Comparison of ENCODE assay signal across 9 cellular contexts in the genomic region with DNA sequence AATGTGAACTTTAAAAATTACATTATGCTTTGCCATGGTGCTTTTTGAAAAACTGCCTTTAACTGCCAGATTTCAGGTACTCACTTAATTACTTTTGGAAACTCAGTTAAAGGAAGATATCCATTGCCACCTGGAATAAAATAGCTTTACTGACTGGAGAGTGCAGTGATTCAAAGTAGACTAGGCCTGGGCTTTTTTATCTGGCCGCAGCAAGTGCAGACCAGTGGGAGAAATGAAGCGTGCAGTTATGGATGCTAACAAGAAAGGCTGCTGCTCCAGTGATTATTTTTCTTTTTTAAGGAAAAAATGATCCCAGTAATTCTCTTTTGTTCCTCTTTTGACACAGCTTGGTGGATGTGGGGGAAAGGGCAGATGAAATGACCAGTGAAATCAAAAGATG. TPM values are rescaled to one million over a fixed set of nuclear protein-coding genes. Genes with fewer than 3 reads are reported as not detected.
DNase-seq lines count a peak whose midpoint lies in the region; ATAC-seq and TF ChIP-seq lines count a peak whose summit lies in the region.
"Had no signal": no experiment of that assay in that cellular context is flagged by ENCODE, and none has a peak within 500 bp of the region (broad histone marks: within the 10 kb centered on the region; RNA-seq: fewer than 3 reads in every experiment).

No MANE protein-coding gene starts in this region.

- H4K20me1 ChIP-seq in BLaER1 (peaks cover 52% of the 10 kb centered on the region), neural cell (ENCODE audit: insufficient read depth) (no peaks in the 10 kb centered on the region)

- H3K36me3 ChIP-seq in BLaER1 (no peaks in the 10 kb centered on the region), neural cell (ENCODE audit: insufficient read depth, low read length) (peaks cover 13% of the 10 kb centered on the region)

- TF ChIP-seq CTCF in neural cell (IDR thresholded peaks at IDR 0.05; ENCODE audit: poor library complexity, severe bottlenecking), result no peak

- H3K4me3 ChIP-seq in BLaER1 (peak overlapping the region; percentile 83), neural cell (ENCODE audit: low read length) (peak overlapping the region; percentile 92)

- no peaks in the 10 kb centered on the region for H3K27me3 Mint-ChIP-seq in effector memory CD8-positive, alpha-beta T cell

- H2AFZ ChIP-seq in neural cell (ENCODE audit: low read depth, low read length), result no peak overlapping the region

- H3F3A ChIP-seq in neural cell (ENCODE audit: insufficient read depth, low read length, poor library complexity, severe bottlenecking), result no peaks in the 10 kb centered on the region

- no peak for TF ChIP-seq EP300 in neural cell (conservative IDR thresholded peaks at IDR 0.05; ENCODE audit: poor library complexity, severe bottlenecking)

- no peaks in the 10 kb centered on the region for H3K9me3 Mint-ChIP-seq in effector memory CD8-positive, alpha-beta T cell

- H3K27ac Mint-ChIP-seq in effector memory CD8-positive, alpha-beta T cell, result peak overlapping the region; percentile 85 to 94

- H3K4me2 ChIP-seq in BLaER1, result peak overlapping the region; percentile 88
- peak overlapping the region; percentile 92 for H3K4me2 ChIP-seq in neural cell (ENCODE audit: low read length)

- H3K9me2 ChIP-seq in neural cell (ENCODE audit: insufficient read depth, low read length), result no peaks in the 10 kb centered on the region

- DNase-seq in NCI-H69 (lab: John Stamatoyannopoulos, UW), result peak; percentile 25
- no peak for DNase-seq in effector memory CD8-positive, alpha-beta T cell
- DNase-seq in A172 (ENCODE audit: low spot score), result no peak
- no peak for DNase-seq in iPS-NIHi11 (ENCODE audit: low spot score)
- DNase-seq in DMS153 (lab: John Stamatoyannopoulos, UW), result no peak
- DNase-seq: NCI-H748 treated with DMSO at 0.1 percent for 48 hours had no signal

- peaks cover 68% of the 10 kb centered on the region for H3K4me1 ChIP-seq in BLaER1

- no peaks in the 10 kb centered on the region for H3K9me3 ChIP-seq in BLaER1
- no peaks in the 10 kb centered on the region for H3K9me3 ChIP-seq in neural cell (ENCODE audit: low read length)

- H3K79me2 ChIP-seq in neural cell (replicated peaks; ENCODE audit: insufficient read depth, low read length), result peaks cover 55% of the 10 kb centered on the region

- H3K36me3 Mint-ChIP-seq in effector memory CD8-positive, alpha-beta T cell (ENCODE audit: insufficient read depth), result peaks cover 13% of the 10 kb centered on the region

- ATAC-seq in effector memory CD8-positive, alpha-beta T cell (replicated peaks), result no peak
- ATAC-seq in GM18861 (IDR thresholded peaks at IDR 0.05; ENCODE audit: unreplicated experiment), result no peak

- H3K27me3 ChIP-seq in BLaER1 (no peaks in the 10 kb centered on the region), neural cell (ENCODE audit: insufficient read depth, low read depth, low read length) (no peaks in the 10 kb centered on the region)

- H3K9ac ChIP-seq in BLaER1 (peak overlapping the region; percentile 86; the same call in 1 of the 2 replicates), neural cell (ENCODE audit: low read length) (peak overlapping the region; percentile 92)

- peak overlapping the region; percentile 78 to 90 for H3K4me3 Mint-ChIP-seq in effector memory CD8-positive, alpha-beta T cell

- H3K27ac ChIP-seq in BLaER1 (no peak overlapping the region), neural cell (ENCODE audit: low read length) (peak overlapping the region; percentile 92)

- H3K4me1 Mint-ChIP-seq in effector memory CD8-positive, alpha-beta T cell (ENCODE audit: low read depth in 2 of 2), result peaks cover 39 to 56% of the 10 kb centered on the region in 2 donors

- TF ChIP-seq RAD21 in neural cell (conservative IDR thresholded peaks at IDR 0.05), result no peak

TF ChIP-seq in neural cell, 6 proteins besides CTCF, POLR2A, EP300 and RAD21:
- TF ChIP-seq SMC3 (conservative IDR thresholded peaks at IDR 0.05; ENCODE audit: poor library complexity) (no peak), TAF1 (IDR thresholded peaks at IDR 0.05; ENCODE audit: low read depth) (no peak), MXI1 (conservative IDR thresholded peaks at IDR 0.05; ENCODE audit: poor library complexity, severe bottlenecking) (no peak), EZH2 (IDR thresholded peaks at IDR 0.05; ENCODE audit: borderline replicate concordance, insufficient read depth, low read length, poor library complexity, severe bottlenecking) (no peak), POLR2AphosphoS5 (IDR thresholded peaks at IDR 0.05) (no peak)
- TF ChIP-seq, protein P1, sequence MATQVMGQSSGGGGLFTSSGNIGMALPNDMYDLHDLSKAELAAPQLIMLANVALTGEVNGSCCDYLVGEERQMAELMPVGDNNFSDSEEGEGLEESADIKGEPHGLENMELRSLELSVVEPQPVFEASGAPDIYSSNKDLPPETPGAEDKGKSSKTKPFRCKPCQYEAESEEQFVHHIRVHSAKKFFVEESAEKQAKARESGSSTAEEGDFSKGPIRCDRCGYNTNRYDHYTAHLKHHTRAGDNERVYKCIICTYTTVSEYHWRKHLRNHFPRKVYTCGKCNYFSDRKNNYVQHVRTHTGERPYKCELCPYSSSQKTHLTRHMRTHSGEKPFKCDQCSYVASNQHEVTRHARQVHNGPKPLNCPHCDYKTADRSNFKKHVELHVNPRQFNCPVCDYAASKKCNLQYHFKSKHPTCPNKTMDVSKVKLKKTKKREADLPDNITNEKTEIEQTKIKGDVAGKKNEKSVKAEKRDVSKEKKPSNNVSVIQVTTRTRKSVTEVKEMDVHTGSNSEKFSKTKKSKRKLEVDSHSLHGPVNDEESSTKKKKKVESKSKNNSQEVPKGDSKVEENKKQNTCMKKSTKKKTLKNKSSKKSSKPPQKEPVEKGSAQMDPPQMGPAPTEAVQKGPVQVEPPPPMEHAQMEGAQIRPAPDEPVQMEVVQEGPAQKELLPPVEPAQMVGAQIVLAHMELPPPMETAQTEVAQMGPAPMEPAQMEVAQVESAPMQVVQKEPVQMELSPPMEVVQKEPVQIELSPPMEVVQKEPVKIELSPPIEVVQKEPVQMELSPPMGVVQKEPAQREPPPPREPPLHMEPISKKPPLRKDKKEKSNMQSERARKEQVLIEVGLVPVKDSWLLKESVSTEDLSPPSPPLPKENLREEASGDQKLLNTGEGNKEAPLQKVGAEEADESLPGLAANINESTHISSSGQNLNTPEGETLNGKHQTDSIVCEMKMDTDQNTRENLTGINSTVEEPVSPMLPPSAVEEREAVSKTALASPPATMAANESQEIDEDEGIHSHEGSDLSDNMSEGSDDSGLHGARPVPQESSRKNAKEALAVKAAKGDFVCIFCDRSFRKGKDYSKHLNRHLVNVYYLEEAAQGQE (IDR thresholded peaks at IDR 0.05; ENCODE audit: borderline replicate concordance), result no peak

RNA-seq across cellular contexts. Expression of a gene that starts 1.3 kb away (rescaled TPM):
- polyA plus RNA-seq in neural cell, result 235 and 256 TPM in 2 replicates
- polyA minus RNA-seq in neural cell, result 321 and 369 TPM in 2 replicates
- 113 and 136 TPM in 2 replicates for total RNA-seq in A172 (2014; rRNA removed; shearing (Covaris generic))

RNA-seq across cellular contexts. Expression of a gene that starts 39.2 kb away (rescaled TPM):
- 2.9 and 3.7 TPM in 2 replicates for polyA plus RNA-seq in neural cell
- 2.7 and 4.1 TPM in 2 replicates for polyA minus RNA-seq in neural cell
- 0.12 and 0.38 TPM in 2 replicates for total RNA-seq in A172 (2014; rRNA removed; shearing (Covaris generic))
